28 cellular contexts compared by ENCODE assay signal in the genomic region with DNA sequence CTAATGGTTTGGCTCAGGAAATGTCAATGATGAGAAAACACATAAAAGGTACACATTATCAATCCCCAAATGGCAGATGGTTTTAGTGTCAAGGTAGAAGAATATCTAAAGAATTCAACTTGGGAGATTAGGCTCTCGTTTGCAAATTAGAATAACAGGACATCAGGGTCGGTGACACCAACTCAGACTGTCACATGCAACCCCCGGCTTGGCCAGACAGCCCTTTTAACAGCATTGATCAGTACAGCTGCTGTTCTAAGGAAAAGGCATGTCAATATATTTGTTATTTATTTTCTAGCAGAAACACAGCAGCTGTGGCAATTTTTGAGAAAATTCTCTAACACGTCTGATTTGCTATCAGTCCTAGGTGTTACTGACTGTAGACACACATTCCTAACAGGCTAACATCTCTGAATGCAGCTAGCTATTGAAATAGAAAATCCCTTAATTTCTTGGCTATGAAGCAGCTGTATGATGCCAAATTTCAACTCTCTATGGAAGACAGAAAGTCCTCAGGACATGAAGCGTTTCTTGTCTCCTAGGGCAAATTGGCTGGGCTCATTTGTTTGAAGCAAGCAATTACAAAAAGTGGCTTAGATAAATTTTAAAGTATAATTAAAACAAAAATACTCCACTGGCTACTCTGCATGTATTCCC.
"Had no signal": no experiment of that assay in that cellular context is flagged by ENCODE, and none has a peak within 500 bp of the region (broad histone marks: within the 10 kb centered on the region; RNA-seq: fewer than 3 reads in every experiment).

No MANE protein-coding gene starts in this region.

- H3K4me1 ChIP-seq: ascending aorta, left lung, pancreas, psoas muscle, stomach, thyroid gland, upper lobe of right lung had no signal

- ATAC-seq: activated CD4-positive, CD25-positive, alpha-beta regulatory T cell treated with anti-CD3 and anti-CD28 coated beads, Interleukin-2, amount 50 U/mL, for 24 hours; effector memory CD8-positive, alpha-beta T cell; gastrocnemius medialis; left lung; naive thymus-derived CD4-positive, alpha-beta T cell; pancreas; psoas muscle; stimulated activated naive B cell treated with anti-CD40 and anti-IgM and Interleukin-4, amounts not matched to agents 10 μg/mL and 1 μg/mL and 100 μg/mL, for 72 hours; T-helper 17 cell; upper lobe of right lung had no signal

- H3K36me3 ChIP-seq: ascending aorta, cardiac muscle cell, gastrocnemius medialis, left lung, pancreas, stomach, thyroid gland, upper lobe of right lung, WERI-Rb-1 had no signal

- H3K27ac ChIP-seq: ascending aorta, cardiac muscle cell, gastrocnemius medialis, left lung, pancreas, psoas muscle, stomach, thyroid gland, upper lobe of right lung, WERI-Rb-1 had no signal

- H3K9me3 ChIP-seq: ascending aorta, gastrocnemius medialis, left lung, pancreas, psoas muscle, stomach, thyroid gland, upper lobe of right lung had no signal

- H3K27me3 ChIP-seq: ascending aorta, cardiac muscle cell, gastrocnemius medialis, left lung, pancreas, stomach, thyroid gland, upper lobe of right lung had no signal

- H3K4me3 ChIP-seq: ascending aorta, cardiac muscle cell, gastrocnemius medialis, left lung, pancreas, psoas muscle, stomach, thyroid gland, upper lobe of right lung had no signal

- DNase-seq: activated CD4-positive, alpha-beta T cell treated with anti-CD3 and anti-CD28 coated beads for 48 hours; activated CD4-positive, alpha-beta T cell treated with anti-CD3 and anti-CD28 coated beads, Interleukin-2, amount 50 U/mL, for 48 hours; activated CD8-positive, alpha-beta memory T cell treated with anti-CD3 and anti-CD28 coated beads for 24 hours; activated effector memory CD4-positive, alpha-beta T cell treated with anti-CD3 and anti-CD28 coated beads, Interleukin-2, amount 50 U/mL, for 16 hours; activated naive CD4-positive, alpha-beta T cell treated with anti-CD3 and anti-CD28 coated beads for 36 hours; activated naive CD8-positive, alpha-beta T cell treated with anti-CD3 and anti-CD28 coated beads, Interleukin-2, amount 10 ng/mL, durations not matched to agents 7 days and 5 days; cortex of kidney; effector memory CD8-positive, alpha-beta T cell; erythroblast; gastrocnemius medialis; head of caudate nucleus; kidney glomerular epithelial cell; naive thymus-derived CD4-positive, alpha-beta T cell; pancreas; psoas muscle; stimulated activated CD4-positive, alpha-beta T cell treated with anti-CD3 and anti-CD28 coated beads, Interleukin-15, amount 100 ng/mL, for 24 hours; stimulated activated CD4-positive, alpha-beta T cell treated with anti-CD3 and anti-CD28 coated beads, Interleukin-2, amount 100 ng/mL, for 24 hours; stimulated activated naive B cell treated with anti-CD40 and anti-IgM and Interleukin-4, amounts not matched to agents 10 μg/mL and 1 μg/mL and 100 μg/mL, for 72 hours; stomach; T-helper 17 cell; T1000; thyroid gland; upper lobe of right lung; WERI-Rb-1 had no signal
